In the genomic region with DNA sequence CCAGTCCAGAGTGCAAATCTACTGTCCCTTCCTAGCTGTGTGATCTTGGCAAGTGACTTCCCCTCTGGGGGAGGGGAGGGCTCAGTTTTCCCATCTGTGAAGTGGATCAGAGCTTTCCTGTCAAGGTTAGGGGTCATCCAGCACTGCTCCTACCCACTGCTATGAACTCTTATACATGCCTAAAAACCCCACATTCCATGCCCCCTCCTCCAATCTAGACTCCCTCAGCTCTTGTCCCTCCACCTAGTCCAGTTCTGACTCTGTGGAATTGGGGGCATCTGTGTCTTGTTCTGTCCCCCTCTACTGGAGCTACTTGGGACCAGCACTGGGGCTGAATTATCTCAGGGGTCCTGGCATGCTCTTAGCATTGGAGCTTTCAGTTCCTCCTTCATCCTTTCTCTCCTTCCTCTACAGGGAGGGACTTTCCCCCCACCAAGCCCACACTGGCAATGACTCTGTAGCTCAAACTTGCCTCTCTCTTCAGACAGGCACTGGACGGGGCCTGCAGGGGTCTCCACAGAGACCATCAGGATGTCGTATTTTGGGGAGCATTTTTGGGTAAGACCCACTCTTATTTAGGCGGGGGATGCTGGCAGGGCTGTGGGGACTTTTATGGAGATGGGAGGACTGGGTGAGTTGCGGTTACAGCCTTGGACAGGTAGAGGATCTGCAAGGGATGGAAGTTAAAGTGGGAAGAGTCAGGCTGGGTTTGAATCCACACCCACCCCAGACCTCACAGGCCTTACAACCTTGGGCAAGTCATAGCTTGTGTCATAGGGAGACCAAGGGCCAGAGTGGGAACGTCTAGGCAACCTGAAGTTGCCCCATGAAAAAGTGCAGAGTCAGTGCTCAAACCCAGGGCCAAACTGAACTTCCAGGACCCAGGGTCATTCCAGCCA, we compare ENCODE assay signal across 9 cellular contexts. TPM values are rescaled to one million over a fixed set of nuclear protein-coding genes. Genes with fewer than 3 reads are reported as not detected.
DNase-seq lines count a peak whose midpoint lies in the region; ATAC-seq lines count a peak whose summit lies in the region.
"Had no signal": no experiment of that assay in that cellular context is flagged by ENCODE, and none has a peak within 500 bp of the region (broad histone marks: within the 10 kb centered on the region; RNA-seq: fewer than 3 reads in every experiment).

No MANE protein-coding gene starts in this region.

- H3K27ac Mint-ChIP-seq in activated CD8-positive, alpha-beta memory T cell treated with anti-CD3 and anti-CD28 coated beads, Interleukin-2, amount 10 ng/mL, durations not matched to agents 7 days and 5 days, result peak overlapping the region; percentile 72
- H3K27ac Mint-ChIP-seq in activated CD4-positive, alpha-beta memory T cell treated with anti-CD3 and anti-CD28 coated beads for 36 hours, result peak overlapping the region; percentile 59
- H3K27ac Mint-ChIP-seq in stimulated activated naive B cell treated with anti-CD40 and anti-IgM and Interleukin-4, amounts not matched to agents 10 μg/mL and 1 μg/mL and 100 μg/mL, for 72 hours, result peak overlapping the region; percentile 96

- no peak for DNase-seq in activated CD8-positive, alpha-beta memory T cell treated with anti-CD3 and anti-CD28 coated beads, Interleukin-2, amount 10 ng/mL, durations not matched to agents 7 days and 5 days
- no peak for DNase-seq in activated CD8-positive, alpha-beta memory T cell treated with anti-CD3 and anti-CD28 coated beads for 24 hours
- no peak for DNase-seq in activated CD4-positive, alpha-beta memory T cell treated with anti-CD3 and anti-CD28 coated beads for 36 hours
- DNase-seq in stimulated activated naive B cell treated with anti-CD40 and anti-IgM and Interleukin-4, amounts not matched to agents 10 μg/mL and 1 μg/mL and 100 μg/mL, for 72 hours, result peak; percentile 83
- DNase-seq in NCI-H774 (lab: John Stamatoyannopoulos, UW) (no peak), NCI-H82 treated with DMSO at 0.1 percent for 48 hours (lab: John Stamatoyannopoulos, UW; ENCODE audit: unreplicated experiment) (no peak)
- DNase-seq in effector CD4-positive, alpha-beta T cell, result no peak
- DNase-seq: cerebellar nuclear complex had no signal

- intact Hi-C loops in activated CD4-positive, alpha-beta memory T cell treated with anti-CD3 and anti-CD28 coated beads for 36 hours (cut with micrococcal nuclease), result no loop called here

- peaks cover 47% of the 10 kb centered on the region for H3K4me1 Mint-ChIP-seq in activated CD8-positive, alpha-beta memory T cell treated with anti-CD3 and anti-CD28 coated beads, Interleukin-2, amount 10 ng/mL, durations not matched to agents 7 days and 5 days
- H3K4me1 Mint-ChIP-seq in activated CD4-positive, alpha-beta memory T cell treated with anti-CD3 and anti-CD28 coated beads for 36 hours (ENCODE audit: low read depth), result peaks cover 51% of the 10 kb centered on the region
- peaks cover 54 to 88% of the 10 kb centered on the region in 2 donors for H3K4me1 Mint-ChIP-seq in stimulated activated naive B cell treated with anti-CD40 and anti-IgM and Interleukin-4, amounts not matched to agents 10 μg/mL and 1 μg/mL and 100 μg/mL, for 72 hours

- H3K4me3 Mint-ChIP-seq in activated CD8-positive, alpha-beta memory T cell treated with anti-CD3 and anti-CD28 coated beads, Interleukin-2, amount 10 ng/mL, durations not matched to agents 7 days and 5 days, result no peak overlapping the region
- H3K4me3 Mint-ChIP-seq in activated CD4-positive, alpha-beta memory T cell treated with anti-CD3 and anti-CD28 coated beads for 36 hours, result no peak overlapping the region
- H3K4me3 Mint-ChIP-seq in stimulated activated naive B cell treated with anti-CD40 and anti-IgM and Interleukin-4, amounts not matched to agents 10 μg/mL and 1 μg/mL and 100 μg/mL, for 72 hours, result peak overlapping the region; percentile 82 to 89

- CTCF ChIA-PET in activated CD8-positive, alpha-beta memory T cell treated with anti-CD3 and anti-CD28 coated beads, Interleukin-2, amount 10 ng/mL, durations not matched to agents 7 days and 5 days (lab: Charles Lee), result interaction anchor here (0.9 to 3.3 kb wide), 8 partner anchors 12 to 407 kb away, joined by 3 to 9 read pairs (median 4); partner anchors contain the start of gene RPL18A
- CTCF ChIA-PET in activated CD4-positive, alpha-beta memory T cell treated with anti-CD3 and anti-CD28 coated beads for 36 hours (lab: Charles Lee), result interaction anchor here (1.2 to 1.4 kb wide), 2 partner anchors 51 to 525 kb away, joined by 3 to 6 read pairs; no protein-coding TSS in a partner anchor

- POLR2A ChIA-PET in activated CD4-positive, alpha-beta memory T cell treated with anti-CD3 and anti-CD28 coated beads for 36 hours (lab: Charles Lee), result interaction anchor here (0.9 to 1.5 kb wide), 2 partner anchors 11 to 106 kb away, joined by 3 read pairs; no protein-coding TSS in a partner anchor

- H3K9me3 Mint-ChIP-seq in activated CD8-positive, alpha-beta memory T cell treated with anti-CD3 and anti-CD28 coated beads, Interleukin-2, amount 10 ng/mL, durations not matched to agents 7 days and 5 days (ENCODE audit: low read depth), result no peaks in the 10 kb centered on the region
- no peaks in the 10 kb centered on the region for H3K9me3 Mint-ChIP-seq in activated CD4-positive, alpha-beta memory T cell treated with anti-CD3 and anti-CD28 coated beads for 36 hours
- no peaks in the 10 kb centered on the region for H3K9me3 Mint-ChIP-seq in stimulated activated naive B cell treated with anti-CD40 and anti-IgM and Interleukin-4, amounts not matched to agents 10 μg/mL and 1 μg/mL and 100 μg/mL, for 72 hours

- H3K27me3 Mint-ChIP-seq in activated CD8-positive, alpha-beta memory T cell treated with anti-CD3 and anti-CD28 coated beads, Interleukin-2, amount 10 ng/mL, durations not matched to agents 7 days and 5 days, result no peaks in the 10 kb centered on the region
- no peaks in the 10 kb centered on the region for H3K27me3 Mint-ChIP-seq in activated CD4-positive, alpha-beta memory T cell treated with anti-CD3 and anti-CD28 coated beads for 36 hours
- no peaks in the 10 kb centered on the region for H3K27me3 Mint-ChIP-seq in stimulated activated naive B cell treated with anti-CD40 and anti-IgM and Interleukin-4, amounts not matched to agents 10 μg/mL and 1 μg/mL and 100 μg/mL, for 72 hours

- no peak for ATAC-seq in activated CD8-positive, alpha-beta memory T cell treated with anti-CD3 and anti-CD28 coated beads, Interleukin-2, amount 10 ng/mL, durations not matched to agents 7 days and 5 days
- ATAC-seq in HG03045 (IDR thresholded peaks at IDR 0.05; ENCODE audit: unreplicated experiment), result peak; percentile 45
- ATAC-seq in stimulated activated naive B cell treated with anti-CD40 and anti-IgM and Interleukin-4, amounts not matched to agents 10 μg/mL and 1 μg/mL and 100 μg/mL, for 72 hours (replicated peaks), result peak; percentile 67 to 68

- H3K36me3 Mint-ChIP-seq in activated CD8-positive, alpha-beta memory T cell treated with anti-CD3 and anti-CD28 coated beads, Interleukin-2, amount 10 ng/mL, durations not matched to agents 7 days and 5 days, result peaks cover 38% of the 10 kb centered on the region
- peaks cover 38% of the 10 kb centered on the region for H3K36me3 Mint-ChIP-seq in activated CD4-positive, alpha-beta memory T cell treated with anti-CD3 and anti-CD28 coated beads for 36 hours
- H3K36me3 Mint-ChIP-seq in stimulated activated naive B cell treated with anti-CD40 and anti-IgM and Interleukin-4, amounts not matched to agents 10 μg/mL and 1 μg/mL and 100 μg/mL, for 72 hours, result peaks cover 39 to 50% of the 10 kb centered on the region in 2 donors

RNA-seq across cellular contexts. Expression of gene FCHO1, which starts 3.6 kb away (rescaled TPM):
- 10 to 100 TPM; 58.4 to 70.6 TPM for total RNA-seq in activated CD8-positive, alpha-beta memory T cell treated with anti-CD3 and anti-CD28 coated beads, Interleukin-2, amount 10 ng/mL, durations not matched to agents 7 days and 5 days
- 10 to 100 TPM; 54.3 to 54.5 TPM for total RNA-seq in activated CD4-positive, alpha-beta memory T cell treated with anti-CD3 and anti-CD28 coated beads for 36 hours

RNA-seq across cellular contexts. Expression of gene MAP1S, which starts 35.6 kb away (rescaled TPM):
- 10 to 100 TPM; 67.3 to 69.1 TPM for total RNA-seq in activated CD8-positive, alpha-beta memory T cell treated with anti-CD3 and anti-CD28 coated beads, Interleukin-2, amount 10 ng/mL, durations not matched to agents 7 days and 5 days
- 10 to 100 TPM; 63.0 to 71.2 TPM for total RNA-seq in activated CD4-positive, alpha-beta memory T cell treated with anti-CD3 and anti-CD28 coated beads for 36 hours

RNA-seq across cellular contexts. Expression of gene B3GNT3, which starts 40.1 kb away (rescaled TPM):
- not detected for total RNA-seq in activated CD8-positive, alpha-beta memory T cell treated with anti-CD3 and anti-CD28 coated beads, Interleukin-2, amount 10 ng/mL, durations not matched to agents 7 days and 5 days
- under 1 TPM; 0.26 to 0.34 TPM for total RNA-seq in activated CD4-positive, alpha-beta memory T cell treated with anti-CD3 and anti-CD28 coated beads for 36 hours

Comparison
In these comparisons a context has a peak if more than half of its experiments do, and no peak if none do; other contexts are left out.
1. H3K4me3 Mint-ChIP-seq: peak in stimulated activated naive B cell treated with anti-CD40 and anti-IgM and Interleukin-4, amounts not matched to agents 10 μg/mL and 1 μg/mL and 100 μg/mL, for 72 hours (2 of 2); none in activated CD8-positive, alpha-beta memory T cell treated with anti-CD3 and anti-CD28 coated beads, Interleukin-2, amount 10 ng/mL, durations not matched to agents 7 days and 5 days (single experiment) and activated CD4-positive, alpha-beta memory T cell treated with anti-CD3 and anti-CD28 coated beads for 36 hours (single experiment).
2. Peak in every context shown above with its lines, with median percentiles within 50 percentile points of each other: H3K27ac Mint-ChIP-seq.